Comparison of ENCODE assay signal across 10 cellular contexts in genomic region chrX:22135994-22136684, GRCh38.
DNase-seq lines count a peak whose midpoint lies in the region; ATAC-seq, FAIRE-seq and TF ChIP-seq lines count a peak whose summit lies in the region.
"Had no signal": no experiment of that assay in that cellular context is flagged by ENCODE, and none has a peak within 500 bp of the region (broad histone marks: within the 10 kb centered on the region; RNA-seq: fewer than 3 reads in every experiment).

No MANE protein-coding gene starts in this region.

- H3K79me2 ChIP-seq in trophoblast cell (ENCODE audit: control insufficient read depth, insufficient read depth, low read length, poor library complexity): peaks cover 4% of the 10 kb centered on the region

- no peak overlapping the region for H3K4me3 Mint-ChIP-seq in WTC11

- DNase-seq in AG08395 (ENCODE audit: low spot score) (peak; percentile 56), NCI-H146 (lab: John Stamatoyannopoulos, UW) (peak; percentile 69), WTC11 (ENCODE audit: low spot score) (no peak), globus pallidus (ENCODE audit: low spot score) (peak; percentile 41), trophoblast cell (peak in 1 of 2 donors; percentile 67), GM19238 (ENCODE audit: insufficient read length, low spot score) (no peak)

- H2BK120ac ChIP-seq in trophoblast cell (ENCODE audit: insufficient read depth, low read length, poor library complexity): no peak overlapping the region

- POLR2A ChIA-PET in WTC11 (lab: Charles Lee): no interaction called here

- CTCF ChIA-PET in WTC11 (lab: Charles Lee): interaction anchor here (0.5 to 2.6 kb wide), 23 partner anchors 8 to 1197 kb away, joined by 3 to 20 read pairs (median 3); no protein-coding TSS in a partner anchor

- no peaks in the 10 kb centered on the region for H3K36me3 Mint-ChIP-seq in WTC11
- H3K36me3 Mint-ChIP-seq: IgD-negative memory B cell had no signal

- no peak; the same call in 1 of the 2 replicates for TF ChIP-seq CTCF in WTC11 (IDR thresholded peaks at IDR 0.05)

- no peak overlapping the region; the same call in 1 of the 2 replicates for H3K27ac Mint-ChIP-seq in WTC11

- H3K23ac ChIP-seq in trophoblast cell (ENCODE audit: low read length): no peak overlapping the region

- no peak overlapping the region for H4K8ac ChIP-seq in trophoblast cell (ENCODE audit: low read depth, low read length)

- FAIRE-seq in G401.6 (lab: Jason Lieb, UNC): peak; percentile 59

- no peak overlapping the region for H2AFZ ChIP-seq in trophoblast cell (ENCODE audit: insufficient read depth, low read length, poor library complexity)

- no peak overlapping the region for H3K4me3 ChIP-seq in trophoblast cell (ENCODE audit: low read depth, low read length)
- H3K4me3 ChIP-seq: skin epidermis had no signal

- no peaks in the 10 kb centered on the region for H3K27me3 ChIP-seq in trophoblast cell (ENCODE audit: insufficient read depth, low read length)

- no peak overlapping the region for H3K4me2 ChIP-seq in trophoblast cell (ENCODE audit: low read length)

- H3K14ac ChIP-seq in trophoblast cell (ENCODE audit: low read length): no peak overlapping the region

- H3K27me3 Mint-ChIP-seq in WTC11 (ENCODE audit: low read depth): no peaks in the 10 kb centered on the region

- H3K18ac ChIP-seq in trophoblast cell (ENCODE audit: low read length): no peak overlapping the region

- H2AK5ac ChIP-seq in trophoblast cell (ENCODE audit: low read length): no peak overlapping the region

- H3K9me3 Mint-ChIP-seq in WTC11: no peaks in the 10 kb centered on the region
- H3K9me3 Mint-ChIP-seq: IgD-negative memory B cell had no signal

- H3K4me1 ChIP-seq in trophoblast cell (ENCODE audit: control insufficient read depth in 1 of 2, insufficient read depth in 2 of 2, low read length in 2 of 2): peaks cover 11 to 21% of the 10 kb centered on the region in 2 experiments

- peaks cover 19% of the 10 kb centered on the region for H3K79me1 ChIP-seq in trophoblast cell (ENCODE audit: low read length)

- peak overlapping the region; percentile 85 for H3K27ac ChIP-seq in trophoblast cell (ENCODE audit: low read depth, low read length)

- no peaks in the 10 kb centered on the region for H3K9me3 ChIP-seq in trophoblast cell (ENCODE audit: insufficient read depth, low read depth, low read length)

- no peak overlapping the region for H4K91ac ChIP-seq in trophoblast cell (ENCODE audit: low read depth, low read length)

- no peaks in the 10 kb centered on the region for H3K36me3 ChIP-seq in trophoblast cell (ENCODE audit: control insufficient read depth in 1 of 2, insufficient read depth in 2 of 2, low read length in 2 of 2)

- no CpG with 5 or more reads among the region's 11 CpGs for WGBS in trophoblast cell (ENCODE audit: extremely low coverage, insufficient coverage, insufficient read length)

- H3K9ac ChIP-seq in trophoblast cell (ENCODE audit: low read length): no peak overlapping the region

- ATAC-seq in WTC11 (peak; percentile 34), GM19463 (IDR thresholded peaks at IDR 0.05; ENCODE audit: unreplicated experiment) (no peak)

- no peak overlapping the region for H4K12ac ChIP-seq in trophoblast cell (ENCODE audit: low read depth, low read length)

- H2BK5ac ChIP-seq in trophoblast cell (ENCODE audit: low read depth, low read length, poor library complexity): peak overlapping the region; percentile 59

- H3K4ac ChIP-seq in trophoblast cell (ENCODE audit: low read depth, low read length): peak overlapping the region; percentile 58

- H2BK12ac ChIP-seq in trophoblast cell (ENCODE audit: low read length): no peak overlapping the region

- H3K4me1 Mint-ChIP-seq in WTC11: peaks cover 30% of the 10 kb centered on the region

TF ChIP-seq in WTC11, 78 proteins besides CTCF, POLR2A, EP300 and RAD21:
- TF ChIP-seq NFATC4 (CRISPR knock-in tag; IDR thresholded peaks at IDR 0.05) (no peak), ZNF423 (CRISPR knock-in tag; IDR thresholded peaks at IDR 0.05) (no peak), ZNF232 (CRISPR knock-in tag; IDR thresholded peaks at IDR 0.05) (no peak), ZNF263 (CRISPR knock-in tag; IDR thresholded peaks at IDR 0.05; ENCODE audit: low read depth) (no peak)

Comparison
In these comparisons a context has a peak if more than half of its experiments do, and no peak if none do; other contexts are left out.
1. DNase-seq: peak in AG08395 (single experiment), NCI-H146 (single experiment) and globus pallidus (single experiment); none in WTC11 (single experiment) and GM19238 (single experiment).